ENCODE assay signal across 8 cellular contexts in genomic region chr12:100154472-100155247, GRCh38. TPM values are rescaled to one million over a fixed set of nuclear protein-coding genes. Genes with fewer than 3 reads are reported as not detected.
DNase-seq lines count a peak whose midpoint lies in the region; ATAC-seq and TF ChIP-seq lines count a peak whose summit lies in the region.

No MANE protein-coding gene starts in this region.

- H4K20me1 ChIP-seq in OCI-LY3 (ENCODE audit: insufficient read depth, low read length) = no peaks in the 10 kb centered on the region

- ATAC-seq in GM18498 (IDR thresholded peaks at IDR 0.05; ENCODE audit: unreplicated experiment) (peak; percentile 80), HG02981 (IDR thresholded peaks at IDR 0.05; ENCODE audit: unreplicated experiment) (peak; percentile 79)

- no peak for TF ChIP-seq POLR2A in tibial nerve (IDR thresholded peaks at IDR 0.05)

- no peak for TF ChIP-seq EP300 in tibial nerve (IDR thresholded peaks at IDR 0.05)

- H3K36me3 ChIP-seq in OCI-LY3 (replicated peaks; ENCODE audit: low read depth, low read length) (no peaks in the 10 kb centered on the region), tibial nerve (no peaks in the 10 kb centered on the region)

- DNase-seq in ACHN (peak; percentile 82), activated T-cell treated with anti-CD3 and anti-CD28 coated beads for 48 hours (ENCODE audit: low read depth) (peak; percentile 67), fibroblast of mammary gland (ENCODE audit: low read depth) (peak; percentile 62), nucleus accumbens (lab: John Stamatoyannopoulos, UW) (peak in 29 of 56 donors; percentile 2 to 55 (median 13)), tibial nerve (ENCODE audit: low spot score in 2 of 2) (peak; percentile 38 to 70)

- H3K4me2 ChIP-seq in OCI-LY3 (ENCODE audit: low read length) = no peak overlapping the region

- H3K27me3 ChIP-seq in OCI-LY3 (ENCODE audit: low read depth, low read length) = no peaks in the 10 kb centered on the region
- no peaks in the 10 kb centered on the region for H3K27me3 ChIP-seq in tibial nerve

- in situ Hi-C loops in ACHN (cut with HindIII; ENCODE audit: low pct_ligation_motif_present, low pct_unique_long_range_greater_than_20kb, low sequenced_read_pairs) = no loop called here

- no peaks in the 10 kb centered on the region for H3K79me2 ChIP-seq in OCI-LY3 (ENCODE audit: low read length)

- H3K9ac ChIP-seq in OCI-LY3 (ENCODE audit: low read length) = no peak overlapping the region

- TF ChIP-seq CTCF in OCI-LY3 (IDR thresholded peaks at IDR 0.05; ENCODE audit: low read depth, low read length) (peak; percentile 82), fibroblast of mammary gland (conservative IDR thresholded peaks at IDR 0.05; ENCODE audit: control insufficient read depth, insufficient read depth, low read depth, low read length) (peak; percentile 90), tibial nerve (IDR thresholded peaks at IDR 0.05) (peak; percentile 58 to 74 (median 65))

- H3K9me3 ChIP-seq in OCI-LY3 (ENCODE audit: insufficient read depth, low read length) (no peaks in the 10 kb centered on the region), tibial nerve (no peaks in the 10 kb centered on the region)

- H2AFZ ChIP-seq in OCI-LY3 (ENCODE audit: low read depth, low read length) = no peak overlapping the region

- H3K27ac ChIP-seq in OCI-LY3 (ENCODE audit: low read length) (no peak overlapping the region), tibial nerve (no peak overlapping the region)

- H3K4me3 ChIP-seq in OCI-LY3 (ENCODE audit: low read length) (no peak overlapping the region), fibroblast of mammary gland (ENCODE audit: control insufficient read depth, low read depth, low read length) (no peak overlapping the region), tibial nerve (no peak overlapping the region)

- H3K4me1 ChIP-seq in OCI-LY3 (ENCODE audit: low read length) (no peaks in the 10 kb centered on the region), tibial nerve (no peaks in the 10 kb centered on the region)

- WGBS in tibial nerve, 2 donors = 68 to 70% methylated on average over 15 of the region's 15 CpGs

RNA-seq across cellular contexts. Expression of gene BLTP3B, which starts 12.0 kb away (rescaled TPM):
- 10 to 100 TPM; 30.2 to 42.0 (median 41.2) TPM for total RNA-seq in tibial nerve

RNA-seq across cellular contexts. Expression of gene ACTR6, which starts 46.0 kb away (rescaled TPM):
- 10 to 100 TPM; 11.1 to 19.5 (median 15.5) TPM for total RNA-seq in tibial nerve

Comparison
In these comparisons a context has a peak if more than half of its experiments do, and no peak if none do; other contexts are left out.
1. DNase-seq: peak in every context shown above with its lines; median percentile 82 in ACHN; 67 in activated T-cell treated with anti-CD3 and anti-CD28 coated beads for 48 hours; 62 in fibroblast of mammary gland; 54 in tibial nerve; 13 in nucleus accumbens.